In genomic region chr18:36066001-36066400, GRCh38 we compare ENCODE assay signal across 8 cellular contexts. TPM values are rescaled to one million over a fixed set of nuclear protein-coding genes. Genes with fewer than 3 reads are reported as not detected.
DNase-seq lines count a peak whose midpoint lies in the region; ATAC-seq and TF ChIP-seq lines count a peak whose summit lies in the region.

No MANE protein-coding gene starts in this region.

- H3K9me3 ChIP-seq in iPS-20b (ENCODE audit: insufficient read depth, low read depth, low read length) (no peaks in the 10 kb centered on the region), suprapubic skin (no peaks in the 10 kb centered on the region), sigmoid colon (no peaks in the 10 kb centered on the region)

- CTCF ChIA-PET in activated CD8-positive, alpha-beta T cell treated with anti-CD3 and anti-CD28 coated beads for 36 hours (lab: Charles Lee) = interaction anchor here (0.8 to 1.3 kb wide), 3 partner anchors 18 to 115 kb away, joined by 3 read pairs; no protein-coding TSS in a partner anchor

- POLR2A ChIA-PET in activated CD8-positive, alpha-beta T cell treated with anti-CD3 and anti-CD28 coated beads for 36 hours (lab: Charles Lee) = interaction anchor here (3.5 kb wide), 1 partner anchor 63 kb away, joined by 17 read pairs; the partner anchor contains the start of genes ELP2 and SLC39A6

- H3K36me3 ChIP-seq in iPS-20b (ENCODE audit: insufficient read depth, low read depth, low read length) (peaks cover 8% of the 10 kb centered on the region; the same call in 1 of the 2 replicates), suprapubic skin (peaks cover 7% of the 10 kb centered on the region), sigmoid colon (no peaks in the 10 kb centered on the region)

- intact Hi-C loops in activated CD8-positive, alpha-beta T cell treated with anti-CD3 and anti-CD28 coated beads for 36 hours (cut with micrococcal nuclease) = loop anchor here (5.0 kb wide), 1 partner anchor 49 kb away; no protein-coding TSS in a partner anchor
- intact Hi-C loops in sigmoid colon (cut with DNase I) = loop anchor here (5.0 kb wide), 1 partner anchor 94 kb away; the partner anchor contains the start of gene RMP24

- peak overlapping the region; percentile 97 for H3K27ac Mint-ChIP-seq in activated T-cell treated with anti-CD3 and anti-CD28 coated beads, Interleukin-2, amount 50 U/mL, for 24 hours
- peak overlapping the region; percentile 95 for H3K27ac Mint-ChIP-seq in activated CD8-positive, alpha-beta T cell treated with anti-CD3 and anti-CD28 coated beads for 36 hours

- H3K4me3 Mint-ChIP-seq in activated T-cell treated with anti-CD3 and anti-CD28 coated beads, Interleukin-2, amount 50 U/mL, for 24 hours = peak overlapping the region; percentile 94
- H3K4me3 Mint-ChIP-seq in activated CD8-positive, alpha-beta T cell treated with anti-CD3 and anti-CD28 coated beads for 36 hours = peak overlapping the region; percentile 92

- peaks cover 49% of the 10 kb centered on the region for H3K4me1 Mint-ChIP-seq in activated T-cell treated with anti-CD3 and anti-CD28 coated beads, Interleukin-2, amount 50 U/mL, for 24 hours (ENCODE audit: low read depth)
- peaks cover 42% of the 10 kb centered on the region for H3K4me1 Mint-ChIP-seq in activated CD8-positive, alpha-beta T cell treated with anti-CD3 and anti-CD28 coated beads for 36 hours (ENCODE audit: low read depth)

- WGBS in suprapubic skin = 22% methylated on average over 5 of the region's 5 CpGs
- 10 to 36% methylated on average over 5 of the region's 5 CpGs for WGBS in sigmoid colon, 2 donors

- TF ChIP-seq CTCF in activated CD8-positive, alpha-beta T cell treated with anti-CD3 and anti-CD28 coated beads for 36 hours (IDR thresholded peaks at IDR 0.05) = no peak
- TF ChIP-seq CTCF in suprapubic skin (IDR thresholded peaks at IDR 0.05) (no peak), sigmoid colon (IDR thresholded peaks at IDR 0.05) (no peak)

- no peak for ATAC-seq in activated CD8-positive, alpha-beta T cell treated with anti-CD3 and anti-CD28 coated beads for 36 hours
- ATAC-seq in GM18909 (IDR thresholded peaks at IDR 0.05; ENCODE audit: poor library complexity, unreplicated experiment) = no peak

- H3K4me3 ChIP-seq in iPS-20b (ENCODE audit: low read length) (peak overlapping the region; percentile 94), suprapubic skin (peak overlapping the region; percentile 97), sigmoid colon (peak overlapping the region in 2 of 4 donors; percentile 90 to 94)

- peak overlapping the region; percentile 96; the same call in 1 of the 2 replicates for H3K9ac ChIP-seq in iPS-20b (ENCODE audit: low read depth, low read length)

- H3K36me3 Mint-ChIP-seq in activated T-cell treated with anti-CD3 and anti-CD28 coated beads, Interleukin-2, amount 50 U/mL, for 24 hours (ENCODE audit: low read depth) = peaks cover 35% of the 10 kb centered on the region
- H3K36me3 Mint-ChIP-seq in activated CD8-positive, alpha-beta T cell treated with anti-CD3 and anti-CD28 coated beads for 36 hours (ENCODE audit: low read depth) = peaks cover 17% of the 10 kb centered on the region

- H3K27me3 Mint-ChIP-seq in activated T-cell treated with anti-CD3 and anti-CD28 coated beads, Interleukin-2, amount 50 U/mL, for 24 hours = no peaks in the 10 kb centered on the region
- H3K27me3 Mint-ChIP-seq in activated CD8-positive, alpha-beta T cell treated with anti-CD3 and anti-CD28 coated beads for 36 hours = peaks cover 1% of the 10 kb centered on the region

- TF ChIP-seq POLR2A in suprapubic skin (IDR thresholded peaks at IDR 0.05) (no peak), sigmoid colon (IDR thresholded peaks at IDR 0.05) (no peak)

- no peak for TF ChIP-seq EP300 in suprapubic skin (IDR thresholded peaks at IDR 0.05)
- no peak for TF ChIP-seq EP300 in sigmoid colon (IDR thresholded peaks at IDR 0.05)

- H3K27me3 ChIP-seq in iPS-20b (ENCODE audit: insufficient read depth, low read length) = no peaks in the 10 kb centered on the region
- peaks cover 3% of the 10 kb centered on the region for H3K27me3 ChIP-seq in suprapubic skin
- H3K27me3 ChIP-seq in sigmoid colon = no peaks in the 10 kb centered on the region

- no peak overlapping the region for H3K27ac ChIP-seq in iPS-20b (ENCODE audit: low read length)
- no peak overlapping the region for H3K27ac ChIP-seq in suprapubic skin
- H3K27ac ChIP-seq in sigmoid colon = no peak overlapping the region

- DNase-seq in activated T-cell treated with anti-CD3 and anti-CD28 coated beads, Interleukin-2, amount 50 U/mL, for 24 hours = no peak
- no peak for DNase-seq in activated T-cell treated with anti-CD3 and anti-CD28 coated beads, Interleukin-2, amount 50 U/mL, for 48 hours
- no peak for DNase-seq in activated CD8-positive, alpha-beta T cell treated with anti-CD3 and anti-CD28 coated beads for 36 hours
- DNase-seq in suprapubic skin (ENCODE audit: low spot score in 2 of 2) (no peak), sigmoid colon (no peak)
- DNase-seq in effector CD4-positive, alpha-beta T cell = no peak

- peaks cover 2% of the 10 kb centered on the region for H3K9me3 Mint-ChIP-seq in activated T-cell treated with anti-CD3 and anti-CD28 coated beads, Interleukin-2, amount 50 U/mL, for 24 hours
- peaks cover 3% of the 10 kb centered on the region for H3K9me3 Mint-ChIP-seq in activated CD8-positive, alpha-beta T cell treated with anti-CD3 and anti-CD28 coated beads for 36 hours

- peaks cover 8% of the 10 kb centered on the region for H3K4me1 ChIP-seq in iPS-20b (ENCODE audit: insufficient read depth, low read length)
- peaks cover 20% of the 10 kb centered on the region for H3K4me1 ChIP-seq in suprapubic skin
- H3K4me1 ChIP-seq in sigmoid colon = peaks cover 0 to 13% (median 9%) of the 10 kb centered on the region in 4 donors

RNA-seq across cellular contexts. Expression of gene RPRD1A, which starts 1.4 kb away (rescaled TPM):
- 10 to 100 TPM; 29.4 to 31.9 TPM for total RNA-seq in activated CD8-positive, alpha-beta T cell treated with anti-CD3 and anti-CD28 coated beads for 36 hours
- total RNA-seq in suprapubic skin (10 to 100 TPM; 34.9 to 74.5 (median 47.3) TPM), sigmoid colon (10 to 100 TPM; 68.8 to 80.3 (median 71.8) TPM)
- polyA plus RNA-seq in sigmoid colon = 10 to 100 TPM; 13.2 to 19.4 (median 15.7) TPM
